1 cellular context compared by ENCODE assay signal in the genomic region with DNA sequence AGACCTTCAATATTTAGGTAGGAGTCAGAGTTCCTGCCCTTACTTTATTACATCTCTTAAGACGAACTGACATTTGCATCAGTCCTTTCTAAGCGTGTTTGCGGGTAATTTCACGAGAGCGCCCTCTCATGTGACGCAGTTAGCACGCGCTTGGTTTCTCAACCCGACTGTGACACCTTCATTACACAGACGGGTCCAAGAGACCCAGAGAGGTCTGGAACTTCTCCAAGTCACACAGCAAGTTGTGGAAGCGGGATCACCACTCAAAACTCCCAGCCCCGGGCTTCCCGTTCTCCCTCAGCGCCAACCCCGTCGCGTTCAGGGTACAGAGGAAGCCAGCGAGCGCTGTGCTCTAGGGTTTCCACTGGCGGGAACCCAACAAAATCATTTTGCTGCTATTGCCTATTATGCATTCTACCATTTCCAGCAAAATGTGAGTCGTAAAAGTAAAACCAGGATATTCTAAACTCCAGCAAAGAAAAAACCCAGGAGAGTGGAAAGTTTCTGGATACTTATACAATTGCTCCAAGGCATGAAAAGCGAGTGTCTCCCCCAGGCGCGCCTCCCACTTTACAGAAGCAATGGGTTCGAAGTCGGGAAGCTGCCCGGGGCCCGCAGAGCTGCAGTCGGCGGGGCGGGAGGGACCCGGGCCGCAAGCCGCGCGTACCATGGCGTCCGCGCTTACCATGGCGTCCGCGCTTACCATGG.
A peak's percentile ranks its signal among the peaks of the same experiment; 100 is the strongest.
TF ChIP-seq lines count a peak whose summit lies in the region.

No MANE protein-coding gene starts in this region.

TF ChIP-seq in HepG2, 621 proteins besides CTCF, POLR2A, EP300 and RAD21 (continued from another document):
- TF ChIP-seq ZNF772 (CRISPR knock-in tag; IDR thresholded peaks at IDR 0.05) = peak; percentile 20; the same call in 1 of the 2 replicates
- no peak for TF ChIP-seq ZNF670 (CRISPR knock-in tag; IDR thresholded peaks at IDR 0.05; ENCODE audit: borderline replicate concordance)
- TF ChIP-seq NAIF1 (CRISPR knock-in tag; IDR thresholded peaks at IDR 0.05; ENCODE audit: borderline replicate concordance) = peak; percentile 92
- no peak for TF ChIP-seq RBM22 (optimal IDR thresholded peaks at IDR 0.05; ENCODE audit: low read length)
- TF ChIP-seq, protein P1, sequence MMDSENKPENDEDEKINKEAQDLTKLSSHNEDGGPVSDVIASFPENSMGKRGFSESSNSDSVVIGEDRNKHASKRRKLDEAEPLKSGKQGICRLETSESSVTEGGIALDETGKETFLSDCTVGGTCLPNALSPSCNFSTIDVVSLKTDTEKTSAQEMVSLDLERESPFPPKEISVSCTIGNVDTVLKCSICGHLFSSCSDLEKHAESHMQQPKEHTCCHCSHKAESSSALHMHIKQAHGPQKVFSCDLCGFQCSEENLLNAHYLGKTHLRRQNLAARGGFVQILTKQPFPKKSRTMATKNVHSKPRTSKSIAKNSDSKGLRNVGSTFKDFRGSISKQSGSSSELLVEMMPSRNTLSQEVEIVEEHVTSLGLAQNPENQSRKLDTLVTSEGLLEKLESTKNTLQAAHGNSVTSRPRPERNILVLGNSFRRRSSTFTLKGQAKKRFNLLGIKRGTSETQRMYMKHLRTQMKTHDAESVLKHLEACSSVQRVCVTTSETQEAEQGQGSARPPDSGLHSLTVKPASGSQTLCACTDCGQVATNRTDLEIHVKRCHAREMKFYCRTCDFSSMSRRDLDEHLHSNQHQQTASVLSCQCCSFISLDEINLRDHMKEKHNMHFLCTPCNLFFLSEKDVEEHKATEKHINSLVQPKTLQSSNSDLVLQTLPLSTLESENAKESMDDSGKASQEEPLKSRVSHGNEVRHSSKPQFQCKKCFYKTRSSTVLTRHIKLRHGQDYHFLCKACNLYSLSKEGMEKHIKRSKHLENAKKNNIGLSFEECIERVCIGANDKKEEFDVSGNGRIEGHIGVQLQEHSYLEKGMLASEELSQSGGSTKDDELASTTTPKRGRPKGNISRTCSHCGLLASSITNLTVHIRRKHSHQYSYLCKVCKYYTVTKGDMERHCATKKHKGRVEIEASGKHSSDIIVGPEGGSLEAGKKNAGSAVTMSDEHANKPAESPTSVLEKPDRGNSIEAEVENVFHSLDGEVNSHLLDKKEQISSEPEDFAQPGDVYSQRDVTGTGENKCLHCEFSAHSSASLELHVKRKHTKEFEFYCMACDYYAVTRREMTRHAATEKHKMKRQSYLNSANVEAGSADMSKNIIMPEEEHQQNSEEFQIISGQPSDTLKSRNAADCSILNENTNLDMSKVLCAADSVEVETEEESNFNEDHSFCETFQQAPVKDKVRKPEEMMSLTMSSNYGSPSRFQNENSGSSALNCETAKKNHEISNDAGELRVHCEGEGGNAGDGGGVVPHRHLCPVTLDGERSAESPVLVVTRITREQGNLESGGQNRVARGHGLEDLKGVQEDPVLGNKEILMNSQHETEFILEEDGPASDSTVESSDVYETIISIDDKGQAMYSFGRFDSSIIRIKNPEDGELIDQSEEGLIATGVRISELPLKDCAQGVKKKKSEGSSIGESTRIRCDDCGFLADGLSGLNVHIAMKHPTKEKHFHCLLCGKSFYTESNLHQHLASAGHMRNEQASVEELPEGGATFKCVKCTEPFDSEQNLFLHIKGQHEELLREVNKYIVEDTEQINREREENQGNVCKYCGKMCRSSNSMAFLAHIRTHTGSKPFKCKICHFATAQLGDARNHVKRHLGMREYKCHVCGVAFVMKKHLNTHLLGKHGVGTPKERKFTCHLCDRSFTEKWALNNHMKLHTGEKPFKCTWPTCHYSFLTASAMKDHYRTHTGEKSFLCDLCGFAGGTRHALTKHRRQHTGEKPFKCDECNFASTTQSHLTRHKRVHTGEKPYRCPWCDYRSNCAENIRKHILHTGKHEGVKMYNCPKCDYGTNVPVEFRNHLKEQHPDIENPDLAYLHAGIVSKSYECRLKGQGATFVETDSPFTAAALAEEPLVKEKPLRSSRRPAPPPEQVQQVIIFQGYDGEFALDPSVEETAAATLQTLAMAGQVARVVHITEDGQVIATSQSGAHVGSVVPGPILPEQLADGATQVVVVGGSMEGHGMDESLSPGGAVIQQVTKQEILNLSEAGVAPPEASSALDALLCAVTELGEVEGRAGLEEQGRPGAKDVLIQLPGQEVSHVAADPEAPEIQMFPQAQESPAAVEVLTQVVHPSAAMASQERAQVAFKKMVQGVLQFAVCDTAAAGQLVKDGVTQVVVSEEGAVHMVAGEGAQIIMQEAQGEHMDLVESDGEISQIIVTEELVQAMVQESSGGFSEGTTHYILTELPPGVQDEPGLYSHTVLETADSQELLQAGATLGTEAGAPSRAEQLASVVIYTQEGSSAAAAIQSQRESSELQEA (CRISPR knock-in tag; IDR thresholded peaks at IDR 0.05; ENCODE audit: not compliant biosample characterization) = peak; percentile 75
- peak; percentile 26; the same call in 1 of the 2 replicates for TF ChIP-seq ZNF101 (CRISPR knock-in tag; IDR thresholded peaks at IDR 0.05; ENCODE audit: borderline replicate concordance, low read depth)
